8 cellular contexts compared by ENCODE assay signal in the genomic region with DNA sequence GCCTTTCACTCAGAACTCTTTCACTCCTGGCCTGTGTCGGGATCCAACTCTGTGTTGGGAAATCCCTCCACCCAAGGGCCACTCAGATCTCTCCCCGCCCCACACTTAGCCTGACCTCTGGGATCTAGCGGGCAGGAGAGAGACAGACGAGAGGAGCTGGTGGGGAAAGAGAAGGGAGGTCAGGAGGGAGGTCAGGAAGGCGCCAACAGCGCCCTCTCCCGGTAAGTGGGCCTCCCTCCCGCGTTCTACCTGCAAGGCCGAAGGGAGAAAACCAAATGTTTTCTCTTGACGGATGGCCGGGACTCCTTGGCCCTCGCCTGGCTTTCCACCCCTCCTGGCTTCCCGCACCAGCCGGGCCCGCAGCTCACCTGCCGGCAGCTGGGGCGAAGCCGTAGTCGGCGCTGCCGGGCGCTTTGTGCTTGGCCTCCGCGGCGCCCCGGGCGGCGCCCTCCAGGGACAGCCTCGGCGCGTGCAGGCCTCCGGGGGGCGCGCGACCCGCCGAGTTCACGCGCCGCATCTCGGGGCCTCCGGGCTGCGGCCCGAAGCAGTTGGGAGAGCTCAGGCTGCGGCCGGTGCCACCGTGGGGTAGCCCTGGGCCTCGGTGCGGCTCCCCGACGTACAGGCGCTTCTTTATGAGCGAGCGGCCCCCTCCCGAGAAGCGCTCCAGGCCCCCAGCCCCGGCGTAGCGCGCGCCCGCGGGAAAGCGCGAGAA. TPM values are rescaled to one million over a fixed set of nuclear protein-coding genes. Genes with fewer than 3 reads are reported as not detected.
A peak's percentile ranks its signal among the peaks of the same experiment; 100 is the strongest.
DNase-seq lines count a peak whose midpoint lies in the region; FAIRE-seq and TF ChIP-seq lines count a peak whose summit lies in the region.

No MANE protein-coding gene starts in this region.

- H3K27me3 ChIP-seq in HUES64 (ENCODE audit: insufficient read depth, low read length) (no peaks in the 10 kb centered on the region), mononuclear cell (ENCODE audit: insufficient read depth, low read length) (no peaks in the 10 kb centered on the region)
- H3K27me3 ChIP-seq in effector memory CD4-positive, alpha-beta T cell (replicated peaks; ENCODE audit: control insufficient read depth, insufficient read depth, low read length, poor library complexity, severe bottlenecking), result no peaks in the 10 kb centered on the region

- intact Hi-C loops in activated CD4-positive, alpha-beta memory T cell treated with anti-CD3 and anti-CD28 coated beads for 36 hours (cut with micrococcal nuclease), result loop anchor here (1.0 to 5.0 kb wide), 3 partner anchors 29 to 458 kb away; partner anchors contain the start of genes PRICKLE4 and UBR2
- intact Hi-C loops in Calu3 (cut with micrococcal nuclease; ENCODE audit: unreplicated experiment), result no loop called here

- TF ChIP-seq CTCF in Calu3 (IDR thresholded peaks at IDR 0.05; ENCODE audit: unreplicated experiment), result no peak

- peaks cover 34% of the 10 kb centered on the region for H3K36me3 ChIP-seq in HUES64 (ENCODE audit: insufficient read depth, low read length)
- no peaks in the 10 kb centered on the region for H3K36me3 ChIP-seq in effector memory CD4-positive, alpha-beta T cell (ENCODE audit: control insufficient read depth, insufficient read depth, low read length)

- POLR2A ChIA-PET in activated CD4-positive, alpha-beta memory T cell treated with anti-CD3 and anti-CD28 coated beads for 36 hours (lab: Charles Lee), result interaction anchor here (0.7 to 1.5 kb wide), 6 partner anchors 8 to 326 kb away, joined by 3 read pairs; no protein-coding TSS in a partner anchor

- CTCF ChIA-PET in activated CD4-positive, alpha-beta memory T cell treated with anti-CD3 and anti-CD28 coated beads for 36 hours (lab: Charles Lee), result interaction anchor here (0.6 to 3.5 kb wide), 52 partner anchors 8 to 1730 kb away, joined by 3 to 91 read pairs (median 5); partner anchors contain the start of genes MRPS10, TAF8 and USP49
- CTCF ChIA-PET in Calu3 (lab: Charles Lee), result interaction anchor here (0.7 kb wide), 1 partner anchor 127 kb away, joined by 3 read pairs; no protein-coding TSS in a partner anchor

- H3K9me3 ChIP-seq in HUES64 (ENCODE audit: insufficient read depth, low read depth, low read length) (no peaks in the 10 kb centered on the region), mononuclear cell (ENCODE audit: low read depth, low read length) (no peaks in the 10 kb centered on the region)
- H3K9me3 ChIP-seq in effector memory CD4-positive, alpha-beta T cell (ENCODE audit: control insufficient read depth, low read length), result no peaks in the 10 kb centered on the region

- peak; percentile 64 for FAIRE-seq in GM12892 (lab: Jason Lieb, UNC)

- H3K4me1 Mint-ChIP-seq in activated CD4-positive, alpha-beta memory T cell treated with anti-CD3 and anti-CD28 coated beads for 36 hours (ENCODE audit: low read depth), result peaks cover 36% of the 10 kb centered on the region
- peaks cover 40% of the 10 kb centered on the region for H3K4me1 Mint-ChIP-seq in Calu3 (ENCODE audit: low read depth, unreplicated experiment)

- no peaks in the 10 kb centered on the region for H3K36me3 Mint-ChIP-seq in activated CD4-positive, alpha-beta memory T cell treated with anti-CD3 and anti-CD28 coated beads for 36 hours
- H3K36me3 Mint-ChIP-seq in Calu3 (ENCODE audit: insufficient read depth, unreplicated experiment), result peaks cover 82% of the 10 kb centered on the region

- 4% methylated on average over 66 of the region's 66 CpGs for WGBS in HUES64

- H3K27ac ChIP-seq in HUES64 (ENCODE audit: low read depth, low read length), result peak overlapping the region; percentile 73
- no peak overlapping the region for H3K27ac ChIP-seq in effector memory CD4-positive, alpha-beta T cell (ENCODE audit: insufficient read depth, low read length, poor library complexity, severe bottlenecking)

- H3K4me3 ChIP-seq in HUES64 (ENCODE audit: low read length), result peak overlapping the region; percentile 60
- peak overlapping the region; percentile 64 for H3K4me3 ChIP-seq in effector memory CD4-positive, alpha-beta T cell (ENCODE audit: insufficient read depth, low read depth, low read length, poor library complexity, severe bottlenecking)
- H3K4me3 ChIP-seq in mononuclear cell (ENCODE audit: low read length), result peak overlapping the region; percentile 40

- H3K4me1 ChIP-seq in HUES64 (ENCODE audit: insufficient read depth, low read length), result peaks cover 3% of the 10 kb centered on the region
- H3K4me1 ChIP-seq in effector memory CD4-positive, alpha-beta T cell (ENCODE audit: control insufficient read depth, insufficient read depth, low read length, poor library complexity, severe bottlenecking), result peaks cover 6% of the 10 kb centered on the region
- H3K4me1 ChIP-seq in mononuclear cell (ENCODE audit: insufficient read depth, low read length), result peaks cover 12% of the 10 kb centered on the region

- H3K27me3 Mint-ChIP-seq in activated CD4-positive, alpha-beta memory T cell treated with anti-CD3 and anti-CD28 coated beads for 36 hours, result peaks cover 6% of the 10 kb centered on the region
- H3K27me3 Mint-ChIP-seq in Calu3 (ENCODE audit: unreplicated experiment), result no peaks in the 10 kb centered on the region

- DNase-seq in GM12892 (ENCODE audit: insufficient read length) (peak; percentile 89), NCI-H82 treated with DMSO at 0.1 percent for 48 hours (lab: John Stamatoyannopoulos, UW; ENCODE audit: unreplicated experiment) (no peak), Calu3 (no peak)
- DNase-seq in activated CD4-positive, alpha-beta memory T cell treated with anti-CD3 and anti-CD28 coated beads for 36 hours, result peak; percentile 87
- peak; percentile 16 to 39 (median 33) for DNase-seq in effector memory CD4-positive, alpha-beta T cell
- peak; percentile 36 to 40 for DNase-seq in stimulated activated CD8-positive, alpha-beta memory T cell treated with anti-CD3 and anti-CD28 coated beads, Interleukin-4, amount 100 ng/mL, for 4 hours (ENCODE audit: low read depth in 2 of 2, low spot score in 1 of 2)

- H3K27ac Mint-ChIP-seq in activated CD4-positive, alpha-beta memory T cell treated with anti-CD3 and anti-CD28 coated beads for 36 hours, result peak overlapping the region; percentile 56
- H3K27ac Mint-ChIP-seq in Calu3 (ENCODE audit: unreplicated experiment), result no peak overlapping the region

- H3K4me3 Mint-ChIP-seq in activated CD4-positive, alpha-beta memory T cell treated with anti-CD3 and anti-CD28 coated beads for 36 hours, result peak overlapping the region; percentile 65
- no peak overlapping the region for H3K4me3 Mint-ChIP-seq in Calu3 (ENCODE audit: low read depth, unreplicated experiment)

- TF ChIP-seq POLR2A in GM12892 (IDR thresholded peaks at IDR 0.05; ENCODE audit: low read depth, low read length), result no peak

- no TSS peak for BruUV-seq in Calu3 (replicated peaks; lab: Mats Ljungman, UMichigan)

- peak overlapping the region; percentile 79 for H3K9ac ChIP-seq in HUES64 (ENCODE audit: low read depth, low read length)

- H3K9me3 Mint-ChIP-seq in activated CD4-positive, alpha-beta memory T cell treated with anti-CD3 and anti-CD28 coated beads for 36 hours, result no peaks in the 10 kb centered on the region
- no peaks in the 10 kb centered on the region for H3K9me3 Mint-ChIP-seq in Calu3 (ENCODE audit: low read depth, unreplicated experiment)

RNA-seq across cellular contexts. Expression of gene C6orf132, which starts 38.2 kb away (rescaled TPM):
- not detected for polyA plus RNA-seq in GM12892 (2012; ENCODE audit: missing spikeins)
- 24.7 TPM for polyA plus RNA-seq in HUES64 (2013, experiment 1 of 2)
- 18.1 TPM for polyA plus RNA-seq in HUES64 (2013, experiment 2 of 2)
- under 1 TPM; 0.22 to 0.29 TPM for total RNA-seq in activated CD4-positive, alpha-beta memory T cell treated with anti-CD3 and anti-CD28 coated beads for 36 hours
- total RNA-seq in mononuclear cell (not detected), Calu3 (2022) (85.8 and 88.5 TPM in 2 replicates)

RNA-seq across cellular contexts. Expression of gene TAF8, which starts 53.9 kb away (rescaled TPM):
- polyA plus RNA-seq in GM12892 (2012; ENCODE audit: missing spikeins), result 11.4 TPM
- polyA plus RNA-seq in HUES64 (2013, experiment 1 of 2), result 17.3 TPM
- 19.0 TPM for polyA plus RNA-seq in HUES64 (2013, experiment 2 of 2)
- total RNA-seq in activated CD4-positive, alpha-beta memory T cell treated with anti-CD3 and anti-CD28 coated beads for 36 hours, result 10 to 100 TPM; 57.7 to 58.7 TPM
- total RNA-seq in mononuclear cell, result 25.9 TPM
- 32.6 and 34.0 TPM in 2 replicates for total RNA-seq in Calu3 (2022)

Comparison
In these comparisons a context has a peak if more than half of its experiments do, and no peak if none do; other contexts are left out.
1. DNase-seq: peak in GM12892 (single experiment), activated CD4-positive, alpha-beta memory T cell treated with anti-CD3 and anti-CD28 coated beads for 36 hours (single experiment), effector memory CD4-positive, alpha-beta T cell (3 of 3) and stimulated activated CD8-positive, alpha-beta memory T cell treated with anti-CD3 and anti-CD28 coated beads, Interleukin-4, amount 100 ng/mL, for 4 hours (2 of 2); none in NCI-H82 treated with DMSO at 0.1 percent for 48 hours (single experiment) and Calu3 (single experiment).
2. RNA of gene C6orf132, which starts 38.2 kb away (total RNA-seq): 85.8 to 88.5 TPM in Calu3; 0.22 to 0.29 TPM in activated CD4-positive, alpha-beta memory T cell treated with anti-CD3 and anti-CD28 coated beads for 36 hours and not detected in mononuclear cell (single experiment); every median in the first group is over 10 times any median in the second.
3. Peak in every context shown above with its lines, with median percentiles within 50 percentile points of each other: H3K4me3 ChIP-seq.